8 cellular contexts compared by ENCODE assay signal in the genomic region with DNA sequence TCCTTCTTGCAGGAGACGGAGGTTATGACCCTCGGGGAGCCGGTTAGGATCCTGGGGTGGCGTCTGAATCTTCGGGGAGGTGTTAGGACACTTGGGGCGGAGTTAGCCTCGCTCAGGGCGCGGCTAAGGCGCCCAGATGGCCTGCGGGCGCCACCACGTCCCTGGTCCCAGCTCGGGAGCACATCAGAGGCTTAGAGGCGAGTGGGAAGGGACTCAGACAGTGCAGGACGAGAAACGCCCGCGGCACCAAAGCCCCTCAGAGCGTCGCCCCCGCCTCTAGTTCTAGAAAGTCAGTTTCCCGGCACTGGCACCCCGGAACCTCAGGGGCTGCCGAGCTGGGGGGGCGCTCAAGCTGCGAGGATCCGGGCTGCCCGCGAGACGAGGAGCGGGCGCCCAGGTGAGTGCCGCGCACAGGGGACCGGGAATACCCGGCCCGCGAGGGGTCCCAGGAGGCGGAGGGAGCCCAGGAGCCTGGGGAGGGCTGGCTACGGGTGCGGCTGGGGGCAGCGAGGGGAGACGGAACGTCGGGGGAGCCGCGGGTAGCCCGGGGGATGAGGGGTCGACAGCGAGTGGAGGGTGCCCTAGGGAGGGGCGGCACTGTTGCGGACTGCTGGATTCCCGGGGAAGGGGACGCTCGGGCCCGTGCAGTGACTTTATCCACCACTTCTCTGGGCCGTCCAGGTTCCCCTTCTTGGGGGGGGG. TPM values are rescaled to one million over a fixed set of nuclear protein-coding genes. Genes with fewer than 3 reads are reported as not detected.
A peak's percentile ranks its signal among the peaks of the same experiment; 100 is the strongest.
DNase-seq lines count a peak whose midpoint lies in the region; ATAC-seq and TF ChIP-seq lines count a peak whose summit lies in the region.

Gene HCK, plus strand, starts transcription at position 153 of the 702 bp plus-strand sequence.

- H3K9ac ChIP-seq in ES-I3 (ENCODE audit: low read depth, low read length) (peak within 1 kb of the TSS; percentile 57; the same call in 1 of the 2 replicates), MM.1S (ENCODE audit: low read length) (no peak within 1 kb of the TSS), endodermal cell (ENCODE audit: extremely low read depth, low read length, poor library complexity, severe bottlenecking) (no peak within 1 kb of the TSS)

- H2AFZ ChIP-seq in MM.1S (ENCODE audit: low read length) = no peak within 1 kb of the TSS

- WGBS in endodermal cell (ENCODE audit: insufficient coverage in 1 of 2, insufficient read length in 1 of 2), 2 experiments = 2 to 3% methylated on average over 26 to 58 of the region's 58 CpGs

- H3K79me2 ChIP-seq in MM.1S (ENCODE audit: low read length) = no peaks in the 10 kb centered on the region

- H3K27me3 ChIP-seq in MM.1S (replicated peaks; ENCODE audit: insufficient read depth, low read length) (peaks cover 80% of the 10 kb centered on the region), endodermal cell (ENCODE audit: control insufficient read depth, insufficient read depth, low read length, poor library complexity, severe bottlenecking) (peaks cover 58% of the 10 kb centered on the region), neutrophil (no peaks in the 10 kb centered on the region)

- no peak for ATAC-seq in HG03095 (IDR thresholded peaks at IDR 0.05; ENCODE audit: unreplicated experiment)

- DNase-seq in MM.1S (no peak), endodermal cell (peak; percentile 70), putamen (ENCODE audit: low spot score) (no peak), GM03348 (ENCODE audit: low spot score) (no peak), inferior parietal cortex (ENCODE audit: extremely low spot score) (no peak)

- H3K4me3 ChIP-seq in MM.1S (ENCODE audit: low read length) = peak within 1 kb of the TSS; percentile 36
- H3K4me3 ChIP-seq in endodermal cell (ENCODE audit: low read length) = peak within 1 kb of the TSS; percentile 60
- H3K4me3 ChIP-seq in neutrophil (ENCODE audit: low read depth in 1 of 2, low read length in 1 of 2) = peak within 1 kb of the TSS; percentile 99

- H3K27me3 Mint-ChIP-seq in endodermal cell (ENCODE audit: insufficient read depth) = peaks cover 88% of the 10 kb centered on the region

- H3K9me2 ChIP-seq in MM.1S (replicated peaks; ENCODE audit: insufficient read depth, low read length) = no peaks in the 10 kb centered on the region

- no peaks in the 10 kb centered on the region for H4K20me1 ChIP-seq in MM.1S (ENCODE audit: insufficient read depth, low read length)

- H3K4me3 Mint-ChIP-seq in endodermal cell = peak within 1 kb of the TSS; percentile 48

- H3K36me3 ChIP-seq in ES-I3 (ENCODE audit: insufficient read depth, low read length) = no peaks in the 10 kb centered on the region
- H3K36me3 ChIP-seq in MM.1S (replicated peaks; ENCODE audit: insufficient read depth, low read length) = no peaks in the 10 kb centered on the region
- H3K36me3 ChIP-seq in endodermal cell (ENCODE audit: control insufficient read depth, insufficient read depth, low read length) = no peaks in the 10 kb centered on the region
- peaks cover 36% of the 10 kb centered on the region for H3K36me3 ChIP-seq in neutrophil

- no peaks in the 10 kb centered on the region for H3K9me3 Mint-ChIP-seq in endodermal cell

- peaks cover 10% of the 10 kb centered on the region for H3K4me1 Mint-ChIP-seq in endodermal cell

- H3K9me3 ChIP-seq in ES-I3 (ENCODE audit: control insufficient read depth, insufficient read depth, low read length) = no peaks in the 10 kb centered on the region; the same call in 1 of the 2 replicates
- H3K9me3 ChIP-seq in MM.1S (replicated peaks; ENCODE audit: insufficient read depth, low read length) = no peaks in the 10 kb centered on the region
- no peaks in the 10 kb centered on the region for H3K9me3 ChIP-seq in endodermal cell (ENCODE audit: control insufficient read depth, low read length)
- no peaks in the 10 kb centered on the region for H3K9me3 ChIP-seq in neutrophil

- H3K4me2 ChIP-seq in MM.1S (ENCODE audit: low read depth, low read length) = peak within 1 kb of the TSS; percentile 78

- H3K4me1 ChIP-seq in ES-I3 (ENCODE audit: insufficient read depth, low read length) = no peaks in the 10 kb centered on the region
- peaks cover 7% of the 10 kb centered on the region; the same call in 1 of the 2 replicates for H3K4me1 ChIP-seq in MM.1S (ENCODE audit: low read length)
- no peaks in the 10 kb centered on the region for H3K4me1 ChIP-seq in endodermal cell (ENCODE audit: control insufficient read depth, insufficient read depth, low read length)
- peaks cover 65 to 67% of the 10 kb centered on the region in 2 experiments for H3K4me1 ChIP-seq in neutrophil (ENCODE audit: control insufficient read depth in 1 of 2, insufficient read depth in 1 of 2, low read depth in 1 of 2, low read length in 1 of 2)

- no peak within 1 kb of the TSS for H3K27ac Mint-ChIP-seq in endodermal cell

- H3F3A ChIP-seq in MM.1S (ENCODE audit: insufficient read depth, low read length) = no peaks in the 10 kb centered on the region

- H3K27ac ChIP-seq in MM.1S (ENCODE audit: low read length) (no peak within 1 kb of the TSS), endodermal cell (ENCODE audit: low read depth, low read length) (no peak within 1 kb of the TSS), neutrophil (peak within 1 kb of the TSS; percentile 100)

- no peak for TF ChIP-seq CTCF in MM.1S (IDR thresholded peaks at IDR 0.05; ENCODE audit: low read length)
- no peak for TF ChIP-seq CTCF in endodermal cell (conservative IDR thresholded peaks at IDR 0.05)
- no peak for TF ChIP-seq CTCF in neutrophil (IDR thresholded peaks at IDR 0.05)

- no peaks in the 10 kb centered on the region for H3K36me3 Mint-ChIP-seq in endodermal cell (ENCODE audit: low read depth)

RNA-seq across cellular contexts. Expression of gene HCK, which starts in this region (rescaled TPM):
- under 1 TPM; 0.24 to 0.40 TPM for total RNA-seq in endodermal cell
- polyA plus RNA-seq in endodermal cell (2013, experiment 1 of 2) = 0.18 TPM
- 0.12 TPM for polyA plus RNA-seq in endodermal cell (2013, experiment 2 of 2)

Comparison
In these comparisons a context has a peak if more than half of its experiments do, and no peak if none do; other contexts are left out.
1. Peak in DNase-seq and H3K4me3 ChIP-seq in endodermal cell; RNA of the gene not detected or under 1 TPM.
2. H3K4me3 ChIP-seq: peak in every context shown above with its lines; median percentile 99 in neutrophil; 60 in endodermal cell; 36 in MM.1S.